In genomic region chr19:53103903-53104203, GRCh38 we compare ENCODE assay signal across 8 cellular contexts. TPM values are rescaled to one million over a fixed set of nuclear protein-coding genes. Genes with fewer than 3 reads are reported as not detected.
DNase-seq lines count a peak whose midpoint lies in the region; ATAC-seq and TF ChIP-seq lines count a peak whose summit lies in the region.

No MANE protein-coding gene starts in this region.

- H3K27ac ChIP-seq in SJSA1 (peak overlapping the region; percentile 43), rectal smooth muscle tissue (ENCODE audit: low read depth, low read length) (peak overlapping the region; percentile 41)

- H3K27ac Mint-ChIP-seq in activated naive CD4-positive, alpha-beta T cell treated with anti-CD3 and anti-CD28 coated beads, Interleukin-2, amount 50 U/mL, for 72 hours, result peak overlapping the region in 1 of 2 donors; percentile 88

- TF ChIP-seq CTCF in GM06990 (IDR thresholded peaks at IDR 0.05; ENCODE audit: insufficient read depth, low read length, poor library complexity, severe bottlenecking) (no peak), fibroblast of mammary gland (conservative IDR thresholded peaks at IDR 0.05; ENCODE audit: control insufficient read depth, insufficient read depth, low read depth, low read length) (no peak)

- peak overlapping the region; percentile 75 for H3K4me3 ChIP-seq in GM06990 (replicated peaks; ENCODE audit: low read depth, low read length)
- peak overlapping the region; percentile 76 for H3K4me3 ChIP-seq in SJSA1
- H3K4me3 ChIP-seq in fibroblast of mammary gland (ENCODE audit: control insufficient read depth, low read depth, low read length), result peak overlapping the region; percentile 93
- peak overlapping the region; percentile 64 for H3K4me3 ChIP-seq in rectal smooth muscle tissue (ENCODE audit: low read length)

- no peak for DNase-seq in GM06990 (ENCODE audit: extremely low read depth, insufficient read length)
- DNase-seq in SJSA1 (ENCODE audit: low read depth in 1 of 2, low spot score in 2 of 2), result peak in 1 of 2 experiments; percentile 66
- DNase-seq in fibroblast of mammary gland (ENCODE audit: low read depth), result no peak
- DNase-seq in stimulated activated CD4-positive, alpha-beta T cell treated with anti-CD3 and anti-CD28 coated beads, Interleukin-2, amount 100 ng/mL, for 24 hours, result no peak
- DNase-seq in activated CD4-positive, alpha-beta T cell treated with anti-CD3 and anti-CD28 coated beads, Interleukin-2, amount 50 U/mL, for 48 hours, result no peak
- no peak for DNase-seq in activated naive CD4-positive, alpha-beta T cell treated with anti-CD3 and anti-CD28 coated beads, Interleukin-2, amount 50 U/mL, for 72 hours (ENCODE audit: low spot score in 2 of 2)

- H3K36me3 Mint-ChIP-seq in activated naive CD4-positive, alpha-beta T cell treated with anti-CD3 and anti-CD28 coated beads, Interleukin-2, amount 50 U/mL, for 72 hours, result peaks cover 28 to 64% of the 10 kb centered on the region in 2 donors

- H3K9me3 ChIP-seq in SJSA1 (replicated peaks), result no peaks in the 10 kb centered on the region; the same call in none of the 2 replicates

- H3K9ac ChIP-seq in rectal smooth muscle tissue (ENCODE audit: low read length), result no peak overlapping the region

- H3K4me1 ChIP-seq in SJSA1 (replicated peaks), result peaks cover 7% of the 10 kb centered on the region
- H3K4me1 ChIP-seq in rectal smooth muscle tissue (ENCODE audit: control insufficient read depth, insufficient read depth, low read length), result peaks cover 8% of the 10 kb centered on the region

- no peak for ATAC-seq in GM18511 (IDR thresholded peaks at IDR 0.05; ENCODE audit: unreplicated experiment)
- ATAC-seq in activated naive CD4-positive, alpha-beta T cell treated with anti-CD3 and anti-CD28 coated beads, Interleukin-2, amount 50 U/mL, for 72 hours, result no peak

- H3K9me3 Mint-ChIP-seq in activated naive CD4-positive, alpha-beta T cell treated with anti-CD3 and anti-CD28 coated beads, Interleukin-2, amount 50 U/mL, for 72 hours, result peaks cover 6 to 25% of the 10 kb centered on the region in 2 donors

- H3K27me3 ChIP-seq in GM06990 (replicated peaks; ENCODE audit: control insufficient read depth, insufficient read depth, low read length) (no peaks in the 10 kb centered on the region), SJSA1 (replicated peaks) (no peaks in the 10 kb centered on the region), rectal smooth muscle tissue (ENCODE audit: control insufficient read depth, insufficient read depth, low read length) (no peaks in the 10 kb centered on the region)

- H3K36me3 ChIP-seq in GM06990 (ENCODE audit: control insufficient read depth, insufficient read depth, low read length) (no peaks in the 10 kb centered on the region; the same call in 1 of the 2 replicates), SJSA1 (peaks cover 19% of the 10 kb centered on the region), rectal smooth muscle tissue (ENCODE audit: control insufficient read depth, insufficient read depth, low read length) (peaks cover 5% of the 10 kb centered on the region)

RNA-seq across cellular contexts. Expression of gene ZNF160, which starts 0.6 kb away (rescaled TPM):
- total RNA-seq in SJSA1 (2014; rRNA removed; shearing (Covaris generic)), result 6.7 and 13.1 TPM in 2 replicates
- 10 to 100 TPM; 32.7 to 54.8 TPM for total RNA-seq in activated naive CD4-positive, alpha-beta T cell treated with anti-CD3 and anti-CD28 coated beads, Interleukin-2, amount 50 U/mL, for 72 hours

RNA-seq across cellular contexts. Expression of gene ZNF415, which starts 28.9 kb away (rescaled TPM):
- total RNA-seq in SJSA1 (2014; rRNA removed; shearing (Covaris generic)), result 3.2 and 9.7 TPM in 2 replicates
- 1 to 10 TPM; 1.6 to 2.8 TPM for total RNA-seq in activated naive CD4-positive, alpha-beta T cell treated with anti-CD3 and anti-CD28 coated beads, Interleukin-2, amount 50 U/mL, for 72 hours

RNA-seq across cellular contexts. Expression of gene ZNF347, which starts 55.0 kb away (rescaled TPM):
- total RNA-seq in SJSA1 (2014; rRNA removed; shearing (Covaris generic)), result 7.0 and 8.4 TPM in 2 replicates
- 1 to 10 TPM; 5.6 TPM for total RNA-seq in activated naive CD4-positive, alpha-beta T cell treated with anti-CD3 and anti-CD28 coated beads, Interleukin-2, amount 50 U/mL, for 72 hours

RNA-seq across cellular contexts. Expression of gene ERVV-2, which starts 59.3 kb away (rescaled TPM):
- total RNA-seq in SJSA1 (2014; rRNA removed; shearing (Covaris generic)), result not detected in 2 replicates
- total RNA-seq in activated naive CD4-positive, alpha-beta T cell treated with anti-CD3 and anti-CD28 coated beads, Interleukin-2, amount 50 U/mL, for 72 hours, result not detected
